Comparison of ENCODE assay signal across 25 cellular contexts in genomic region chr6:28011716-28012115, GRCh38. TPM values are rescaled to one million over a fixed set of nuclear protein-coding genes. Genes with fewer than 3 reads are reported as not detected.
"Had no signal": no experiment of that assay in that cellular context is flagged by ENCODE, and none has a peak within 500 bp of the region (broad histone marks: within the 10 kb centered on the region; RNA-seq: fewer than 3 reads in every experiment).

No MANE protein-coding gene starts in this region.

- H3K4me3 ChIP-seq: coronary artery, esophagus squamous epithelium, heart right ventricle, left ventricle myocardium inferior, neural progenitor cell, thoracic aorta, upper lobe of right lung had no signal

- H3K27ac ChIP-seq: coronary artery, esophagus squamous epithelium, heart right ventricle, left ventricle myocardium inferior, neural progenitor cell, thoracic aorta, upper lobe of right lung had no signal

- ATAC-seq: activated T-cell treated with anti-CD3 and anti-CD28 coated beads, Interleukin-2, amount 50 U/mL, for 4 hours; heart right ventricle; naive thymus-derived CD8-positive, alpha-beta T cell; stimulated activated naive B cell treated with anti-CD40 and anti-IgM and Interleukin-4, amounts not matched to agents 10 μg/mL and 1 μg/mL and 100 μg/mL, for 72 hours; upper lobe of right lung had no signal

- H3K4me1 ChIP-seq: esophagus squamous epithelium, heart right ventricle, left ventricle myocardium inferior, neural progenitor cell, upper lobe of right lung had no signal

- H3K36me3 ChIP-seq: esophagus squamous epithelium, heart right ventricle, left ventricle myocardium inferior, neural progenitor cell, thoracic aorta, upper lobe of right lung had no signal

- H3K9ac ChIP-seq: neural progenitor cell had no signal

- DNase-seq: activated CD4-positive, alpha-beta T cell treated with anti-CD3 and anti-CD28 coated beads for 1 hour; activated CD8-positive, alpha-beta memory T cell treated with anti-CD3 and anti-CD28 coated beads, Interleukin-2, amount 50 U/mL, for 48 hours; activated naive CD4-positive, alpha-beta T cell treated with Interleukin-2 at 50 U/mL for 16 hours; activated T-cell treated with anti-CD3 and anti-CD28 coated beads, Interleukin-2, amount 50 U/mL, for 4 hours; amygdala; cerebellar nuclear complex; esophagus squamous epithelium; heart right ventricle; islet precursor cell; left ventricle myocardium inferior; naive thymus-derived CD8-positive, alpha-beta T cell; posterior cingulate gyrus; stimulated activated CD4-positive, alpha-beta T cell treated with anti-CD3 and anti-CD28 coated beads, Interleukin-2, amount 100 ng/mL, for 48 hours; stimulated activated CD8-positive, alpha-beta memory T cell treated with anti-CD3 and anti-CD28 coated beads, Interleukin-4, amount 100 ng/mL, for 48 hours; stimulated activated naive B cell treated with anti-CD40 and anti-IgM and Interleukin-4, amounts not matched to agents 10 μg/mL and 1 μg/mL and 100 μg/mL, for 72 hours; T-helper 9 cell; upper lobe of right lung had no signal

- H3K9me3 ChIP-seq: esophagus squamous epithelium, heart right ventricle, left ventricle myocardium inferior, thoracic aorta, upper lobe of right lung had no signal

RNA-seq across cellular contexts. Expression of gene OR2B6, which starts 54.7 kb away (rescaled TPM):
- total RNA-seq: activated CD8-positive, alpha-beta memory T cell treated with anti-CD3 and anti-CD28 coated beads for 36 hours; activated T-cell treated with anti-CD3 and anti-CD28 coated beads, Interleukin-2, amount 50 U/mL, for 4 hours; esophagus squamous epithelium; fibroblast of villous mesenchyme; heart right ventricle; left ventricle myocardium inferior; lung microvascular endothelial cell; naive thymus-derived CD8-positive, alpha-beta T cell; omental fat pad; T-helper 1 cell treated with Interleukin-12 subunit alpha and Interleukin-12 subunit beta and Interleukin-4 antibody, amounts not matched to agents 30 ng/mL and 1 ng/mL, for 36 hours; thoracic aorta; upper lobe of right lung had no signal
- polyA plus RNA-seq: heart right ventricle; naive thymus-derived CD8-positive, alpha-beta T cell had no signal
